1 cellular context compared by ENCODE assay signal in genomic region chr6:118650500-118651281, GRCh38.
TF ChIP-seq lines count a peak whose summit lies in the region.

No MANE protein-coding gene starts in this region.

TF ChIP-seq in GM12878, 131 proteins besides CTCF, POLR2A, EP300 and RAD21 (continued from another document):
- 0 out of 2 replicates have a peak, but pooled peaks have one; percentile 15 for TF ChIP-seq PKNOX1 (IDR thresholded peaks at IDR 0.05)
- peak; percentile 57; the same call in 1 of the 2 replicates for TF ChIP-seq GATAD2B (conservative IDR thresholded peaks at IDR 0.05; ENCODE audit: low read depth)
